21 cellular contexts compared by ENCODE assay signal in the genomic region with DNA sequence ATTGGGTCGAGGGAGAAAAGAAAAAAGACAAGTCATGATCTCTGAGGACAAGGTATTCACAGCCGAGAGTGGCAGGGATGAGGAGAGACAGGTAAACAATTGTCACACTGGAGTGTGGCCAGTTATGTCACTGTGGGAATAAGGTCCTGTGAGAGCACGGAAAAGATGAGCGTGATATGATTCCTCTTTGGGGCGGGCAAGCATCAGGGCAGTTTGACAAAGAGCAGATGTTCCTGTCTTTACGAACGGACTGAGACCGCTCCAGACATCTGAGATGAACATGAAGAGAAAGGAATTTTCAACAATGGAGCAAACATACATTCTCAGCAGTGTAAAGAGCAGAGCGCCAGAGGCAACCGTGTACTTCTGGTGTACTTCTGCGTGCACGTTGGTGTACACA.
"Had no signal": no experiment of that assay in that cellular context is flagged by ENCODE, and none has a peak within 500 bp of the region (broad histone marks: within the 10 kb centered on the region; RNA-seq: fewer than 3 reads in every experiment).

No MANE protein-coding gene starts in this region.

- H3K36me3 ChIP-seq: esophagus muscularis mucosa, gastrocnemius medialis, heart right ventricle, left lung, lower lobe of right lung had no signal

- H3K4me1 ChIP-seq: gastrocnemius medialis, heart right ventricle, left lung, lower lobe of right lung had no signal

- ATAC-seq: gastrocnemius medialis, heart right ventricle, left colon, left lung, left ventricle myocardium superior, lower lobe of right lung, mucosa of descending colon had no signal

- H3K27me3 ChIP-seq: dorsolateral prefrontal cortex, esophagus muscularis mucosa, gastrocnemius medialis, heart right ventricle, left lung had no signal

- H3K4me3 ChIP-seq: coronary artery, dorsolateral prefrontal cortex, esophagus muscularis mucosa, gastrocnemius medialis, heart right ventricle, left lung, lower lobe of right lung, mucosa of descending colon had no signal

- H3K27ac ChIP-seq: coronary artery, esophagus muscularis mucosa, gastrocnemius medialis, heart right ventricle, left lung, lower lobe of right lung had no signal

- H3K9me3 ChIP-seq: esophagus muscularis mucosa, gastrocnemius medialis, left lung, lower lobe of right lung, mucosa of descending colon had no signal

- DNase-seq: dermis blood vessel endothelial cell; dorsolateral prefrontal cortex; effector CD4-positive, alpha-beta T cell; effector memory CD4-positive, alpha-beta T cell; foreskin melanocyte; gastrocnemius medialis; glutamatergic neuron; heart right ventricle; hippocampal formation; islet precursor cell; kidney; kidney glomerular epithelial cell; left colon; left lung; left ventricle myocardium superior; lower lobe of right lung; mesenchymal stem cell; mucosa of descending colon; naive B cell had no signal
